In the genomic region with DNA sequence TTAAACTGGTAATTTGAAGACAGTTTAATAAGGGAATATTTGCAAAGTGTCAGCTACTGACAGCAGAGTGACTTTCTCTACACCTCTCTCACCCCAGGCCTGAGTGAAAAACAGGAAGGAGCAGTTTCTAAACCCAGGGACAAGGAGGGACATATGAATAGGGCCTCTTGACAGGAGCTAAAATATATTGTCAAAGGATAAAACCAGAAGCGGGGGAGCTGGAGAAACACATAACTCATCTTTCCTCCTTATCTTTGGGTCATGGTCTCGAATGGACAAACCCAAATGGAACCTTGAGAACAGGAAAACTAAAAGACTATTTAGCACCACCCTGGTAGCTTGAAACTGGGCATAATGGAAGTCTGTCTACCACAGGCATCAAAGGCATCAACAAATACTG, we compare ENCODE assay signal across 35 cellular contexts.
"Had no signal": no experiment of that assay in that cellular context is flagged by ENCODE, and none has a peak within 500 bp of the region (broad histone marks: within the 10 kb centered on the region; RNA-seq: fewer than 3 reads in every experiment).

No MANE protein-coding gene starts in this region.

- H3K4me1 ChIP-seq: adrenal gland, body of pancreas had no signal

- H3K27me3 ChIP-seq: adrenal gland, body of pancreas, brain microvascular endothelial cell, cardiac muscle cell had no signal

- H3K27ac ChIP-seq: adrenal gland, body of pancreas, brain microvascular endothelial cell, cardiac muscle cell, VCaP had no signal

- H3K36me3 ChIP-seq: adrenal gland, brain microvascular endothelial cell, cardiac muscle cell had no signal

- DNase-seq: activated B cell treated with CpG ODN at 0.5 μM for 24 hours; activated CD4-positive, alpha-beta memory T cell treated with anti-CD3 and anti-CD28 coated beads for 36 hours; activated CD4-positive, alpha-beta T cell treated with anti-CD3 and anti-CD28 coated beads for 4 hours; activated CD4-positive, alpha-beta T cell treated with anti-CD3 and anti-CD28 coated beads, Interleukin-2, amount 10 ng/mL, durations not matched to agents 24 days and 14 days; activated CD4-positive, alpha-beta T cell treated with anti-CD3 and anti-CD28 coated beads, Interleukin-2, amount 50 U/mL, for 1 hour; activated CD4-positive, alpha-beta T cell treated with anti-CD3 and anti-CD28 coated beads, Interleukin-2, amount 50 U/mL, for 4 hours; activated CD4-positive, CD25-positive, alpha-beta regulatory T cell treated with anti-CD3 and anti-CD28 coated beads, Interleukin-2, amount 50 U/mL, for 72 hours; activated CD8-positive, alpha-beta memory T cell treated with anti-CD3 and anti-CD28 coated beads, Interleukin-2, amount 50 U/mL, for 4 hours; activated CD8-positive, alpha-beta T cell treated with anti-CD3 and anti-CD28 coated beads for 36 hours; activated effector memory CD4-positive, alpha-beta T cell treated with anti-CD3 and anti-CD28 coated beads, Interleukin-2, amount 50 U/mL, for 16 hours; activated gamma-delta T cell treated with Interleukin-2 at 50 U/mL for 16 hours; activated naive CD4-positive, alpha-beta T cell; activated naive CD4-positive, alpha-beta T cell treated with anti-CD3 and anti-CD28 coated beads for 36 hours; activated naive CD4-positive, alpha-beta T cell treated with anti-CD3 and anti-CD28 coated beads, Interleukin-2, amount 50 U/mL, for 16 hours; activated naive CD8-positive, alpha-beta T cell treated with anti-CD3 and anti-CD28 coated beads for 36 hours; activated T-cell treated with anti-CD3 and anti-CD28 coated beads for 4 hours; activated T-cell treated with anti-CD3 and anti-CD28 coated beads, Interleukin-2, amount 50 U/mL, for 1 hour; activated T-cell treated with anti-CD3 and anti-CD28 coated beads, Interleukin-2, amount 50 U/mL, for 4 hours; activated T-cell treated with anti-CD3 and anti-CD28 coated beads, Interleukin-2, amount 50 U/mL, for 72 hours; adrenal gland; amniotic stem cell; aorta; body of pancreas; brain microvascular endothelial cell; caudate nucleus; cerebellar nuclear complex; T-helper 2 cell; T-helper 9 cell had no signal

- FAIRE-seq: astrocyte, bronchial epithelial cell, TTC549 had no signal

- ATAC-seq: activated CD8-positive, alpha-beta T cell treated with anti-CD3 and anti-CD28 coated beads for 36 hours; activated naive CD4-positive, alpha-beta T cell treated with anti-CD3 and anti-CD28 coated beads, Interleukin-2, amount 50 U/mL, for 72 hours; activated T-cell treated with anti-CD3 and anti-CD28 coated beads, Interleukin-2, amount 50 U/mL, for 4 hours; activated T-cell treated with anti-CD3 and anti-CD28 coated beads, Interleukin-2, amount 50 U/mL, for 72 hours; activated T-helper 17 cell treated with anti-CD3 and anti-CD28 coated beads, Interleukin-2, amount 50 U/mL, for 72 hours; body of pancreas had no signal

- H3K9me3 ChIP-seq: adrenal gland, body of pancreas had no signal

- H3K4me3 ChIP-seq: adrenal gland, body of pancreas, cardiac muscle cell had no signal
